Comparison of ENCODE assay signal across 12 cellular contexts in the genomic region with DNA sequence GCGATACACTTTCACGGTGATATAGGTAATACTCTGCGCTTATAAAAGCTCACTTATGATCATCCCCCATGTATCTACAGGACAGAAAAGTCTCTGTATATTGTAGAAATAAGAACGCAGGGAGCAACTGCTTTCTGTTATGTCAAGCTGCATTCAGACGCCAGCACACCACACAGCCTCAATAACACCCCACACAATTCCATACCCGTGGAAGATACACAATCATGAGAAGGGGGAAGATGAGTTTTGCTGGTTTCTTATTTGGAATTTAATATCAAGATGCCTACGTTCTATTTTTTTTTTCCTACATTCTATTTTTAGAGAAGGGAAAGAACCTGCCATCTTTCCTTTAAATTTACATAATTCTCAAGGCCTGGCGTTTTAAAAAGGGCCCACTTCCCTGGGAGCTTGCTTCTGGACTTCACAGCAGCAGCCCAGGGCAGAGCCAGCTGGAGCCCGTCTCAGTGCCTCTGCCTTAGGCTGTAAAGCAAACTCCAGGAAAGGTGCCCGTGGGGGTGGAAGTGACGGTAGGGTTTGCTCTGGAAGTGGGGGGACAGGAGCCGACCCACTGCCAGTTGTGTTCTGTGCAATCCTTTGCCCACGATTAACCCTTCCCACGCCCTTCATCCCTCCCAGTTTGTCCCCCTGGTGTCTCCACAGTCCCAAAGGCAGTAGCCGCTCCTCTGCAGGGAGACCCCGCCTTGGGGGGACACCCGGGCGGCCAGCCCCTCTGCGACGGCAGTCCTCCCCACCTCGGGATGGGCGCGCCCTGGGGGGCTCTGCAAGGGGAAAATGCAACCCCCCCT. TPM values are rescaled to one million over a fixed set of nuclear protein-coding genes. Genes with fewer than 3 reads are reported as not detected.
DNase-seq lines count a peak whose midpoint lies in the region; ATAC-seq and TF ChIP-seq lines count a peak whose summit lies in the region.
"Had no signal": no experiment of that assay in that cellular context is flagged by ENCODE, and none has a peak within 500 bp of the region (broad histone marks: within the 10 kb centered on the region; RNA-seq: fewer than 3 reads in every experiment).

No MANE protein-coding gene starts in this region.

- TF ChIP-seq CTCF in fibroblast of mammary gland (conservative IDR thresholded peaks at IDR 0.05; ENCODE audit: control insufficient read depth, insufficient read depth, low read depth, low read length) (no peak), neural crest cell (conservative IDR thresholded peaks at IDR 0.05) (no peak), natural killer cell (IDR thresholded peaks at IDR 0.05) (no peak)

- peaks cover 55% of the 10 kb centered on the region for H3K4me1 ChIP-seq in ACC112 (ENCODE audit: control insufficient read depth, insufficient read depth, low read length, unreplicated experiment)

- DNase-seq in NCI-H526 treated with DMSO at 0.1 percent for 48 hours (lab: John Stamatoyannopoulos, UW) (peak; percentile 29), fibroblast of mammary gland (ENCODE audit: low read depth) (no peak), neural crest cell (ENCODE audit: low read depth, low spot score) (no peak), NCI-H2107 (lab: John Stamatoyannopoulos, UW) (no peak), natural killer cell (no peak)
- DNase-seq in stimulated activated CD4-positive, alpha-beta T cell treated with anti-CD3 and anti-CD28 coated beads, Interleukin-4, amount 100 ng/mL, for 4 hours: no peak
- DNase-seq: NCI-H1105; stimulated activated CD4-positive, alpha-beta T cell treated with anti-CD3 and anti-CD28 coated beads, Interleukin-12 subunit alpha, Interleukin-12 subunit beta, amount 100 ng/mL, for 4 hours had no signal

- peak overlapping the region; percentile 97 for H3K4me3 ChIP-seq in ACC112 (ENCODE audit: low read depth, low read length)
- peak overlapping the region; percentile 37 for H3K4me3 ChIP-seq in fibroblast of mammary gland (ENCODE audit: control insufficient read depth, low read depth, low read length)

- no peak overlapping the region for H2AFZ ChIP-seq in ACC112 (ENCODE audit: low read length, unreplicated experiment)

- intact Hi-C loops in natural killer cell (cut with micrococcal nuclease): loop anchor here (10.0 kb wide), 1 partner anchor 161 kb away; no protein-coding TSS in a partner anchor

- H3K27ac Mint-ChIP-seq in neural crest cell (ENCODE audit: unreplicated experiment): no peak overlapping the region
- no peak overlapping the region for H3K27ac Mint-ChIP-seq in natural killer cell
- H3K27ac Mint-ChIP-seq: activated T-helper 1 cell treated with anti-CD3 and anti-CD28 coated beads, Interleukin-12 subunit alpha, Interleukin-12 subunit beta, Interleukin-2, Interleukin-4 antibody, amounts not matched to agents 30 ng/mL and 10 ng/mL and 1 ng/mL, durations not matched to agents 14 hours and 24 hours and 36 hours; B cell had no signal

- peaks cover 75% of the 10 kb centered on the region for H3K27me3 Mint-ChIP-seq in neural crest cell (ENCODE audit: low read depth)
- H3K27me3 Mint-ChIP-seq in natural killer cell (ENCODE audit: low read depth in 2 of 2): peaks cover 3 to 12% of the 10 kb centered on the region in 2 donors

- peaks cover 8% of the 10 kb centered on the region for H3K36me3 Mint-ChIP-seq in neural crest cell (ENCODE audit: low read depth)
- H3K36me3 Mint-ChIP-seq in natural killer cell: peaks cover 5% of the 10 kb centered on the region

- H3K27ac ChIP-seq in ACC112 (ENCODE audit: low read depth, low read length): no peak overlapping the region

- no peaks in the 10 kb centered on the region for H3K9me3 Mint-ChIP-seq in neural crest cell
- no peaks in the 10 kb centered on the region for H3K9me3 Mint-ChIP-seq in natural killer cell
- H3K9me3 Mint-ChIP-seq: activated T-helper 1 cell treated with anti-CD3 and anti-CD28 coated beads, Interleukin-12 subunit alpha, Interleukin-12 subunit beta, Interleukin-2, Interleukin-4 antibody, amounts not matched to agents 30 ng/mL and 10 ng/mL and 1 ng/mL, durations not matched to agents 14 hours and 24 hours and 36 hours had no signal

- H3K4me3 Mint-ChIP-seq in neural crest cell (peak overlapping the region; percentile 61), natural killer cell (no peak overlapping the region)
- H3K4me3 Mint-ChIP-seq: activated T-helper 1 cell treated with anti-CD3 and anti-CD28 coated beads, Interleukin-12 subunit alpha, Interleukin-12 subunit beta, Interleukin-2, Interleukin-4 antibody, amounts not matched to agents 30 ng/mL and 10 ng/mL and 1 ng/mL, durations not matched to agents 14 hours and 24 hours and 36 hours; B cell had no signal

- peaks cover 10% of the 10 kb centered on the region; the same call in 1 of the 2 replicates for H3K36me3 ChIP-seq in ACC112 (ENCODE audit: insufficient read depth, low read length)

- H3K27me3 ChIP-seq in ACC112 (ENCODE audit: insufficient read depth, low read length): no peaks in the 10 kb centered on the region

- H3K79me2 ChIP-seq in ACC112 (ENCODE audit: control insufficient read depth, insufficient read depth, low read length, unreplicated experiment): peaks cover 89% of the 10 kb centered on the region

- peaks cover 33% of the 10 kb centered on the region for H3K4me1 Mint-ChIP-seq in neural crest cell
- peaks cover 39 to 45% of the 10 kb centered on the region in 2 donors for H3K4me1 Mint-ChIP-seq in natural killer cell

- no peak for ATAC-seq in natural killer cell
- no peak for ATAC-seq in HG02610 (IDR thresholded peaks at IDR 0.05; ENCODE audit: unreplicated experiment)

RNA-seq across cellular contexts. Expression of a gene that starts 5.3 kb away (rescaled TPM):
- 9.2 and 12.1 TPM in 2 replicates for total RNA-seq in neural crest cell
- 10 to 100 TPM; 27.4 to 29.4 (median 28.5) TPM for total RNA-seq in natural killer cell

RNA-seq across cellular contexts. Expression of a gene that starts 6.9 kb away (rescaled TPM):
- total RNA-seq in neural crest cell (6.7 and 6.9 TPM in 2 replicates), natural killer cell (10 to 100 TPM; 44.3 to 51.6 (median 44.8) TPM)
